Comparison of ENCODE assay signal across 8 cellular contexts in genomic region chr19:57664269-57665127, GRCh38. TPM values are rescaled to one million over a fixed set of nuclear protein-coding genes. Genes with fewer than 3 reads are reported as not detected.
A peak's percentile ranks its signal among the peaks of the same experiment; 100 is the strongest.
DNase-seq lines count a peak whose midpoint lies in the region; ATAC-seq and TF ChIP-seq lines count a peak whose summit lies in the region.

No MANE protein-coding gene starts in this region.

- no peaks in the 10 kb centered on the region for H3K4me1 ChIP-seq in A673 (ENCODE audit: insufficient read depth, low read length, poor library complexity, severe bottlenecking)

- BruUV-seq in A673 (replicated peaks; lab: Mats Ljungman, UMichigan): no TSS peak

- H3K27ac Mint-ChIP-seq in stimulated activated effector memory CD8-positive, alpha-beta T cell treated with anti-CD3 and anti-CD28 coated beads, Interleukin-12 subunit alpha, Interleukin-12 subunit beta, amount 100 ng/mL, for 72 hours: no peak overlapping the region

- POLR2A ChIA-PET in A673 (lab: Charles Lee; ENCODE audit: low non-redundant PET): no interaction called here

- no peaks in the 10 kb centered on the region for H3K36me3 Mint-ChIP-seq in stimulated activated effector memory CD8-positive, alpha-beta T cell treated with anti-CD3 and anti-CD28 coated beads, Interleukin-12 subunit alpha, Interleukin-12 subunit beta, amount 100 ng/mL, for 72 hours

- no peak for TF ChIP-seq CTCF in A673 (conservative IDR thresholded peaks at IDR 0.05; ENCODE audit: low read depth, low read length)
- no peak for TF ChIP-seq CTCF in GM20000 (IDR thresholded peaks at IDR 0.05; ENCODE audit: extremely low read depth, missing control alignments)
- TF ChIP-seq CTCF in dorsolateral prefrontal cortex (IDR thresholded peaks at IDR 0.05 in 54 of 56, conservative IDR thresholded peaks at IDR 0.05 in 2 of 56; ENCODE audit: low read depth in 1 of 56, partially characterized antibody in 56 of 56): no peak

- H3K27ac ChIP-seq in A673 (ENCODE audit: low read depth, low read length, poor library complexity, severe bottlenecking): no peak overlapping the region
- peak overlapping the region in 53 of 59 donors; percentile 1 to 87 (median 70) for H3K27ac ChIP-seq in dorsolateral prefrontal cortex

- DNase-seq in A673 (ENCODE audit: low spot score) (peak; percentile 39), GM20000 (ENCODE audit: low spot score) (peak; percentile 49), RPMI8226 (peak; percentile 13), dorsolateral prefrontal cortex (peak; percentile 21 to 73 (median 50)), left colon (peak; percentile 38 to 52)
- no peak for DNase-seq in stimulated activated effector memory CD8-positive, alpha-beta T cell treated with anti-CD3 and anti-CD28 coated beads, Interleukin-12 subunit alpha, Interleukin-12 subunit beta, amount 100 ng/mL, for 72 hours (ENCODE audit: low spot score in 2 of 2)

- H3K4me3 Mint-ChIP-seq in stimulated activated effector memory CD8-positive, alpha-beta T cell treated with anti-CD3 and anti-CD28 coated beads, Interleukin-12 subunit alpha, Interleukin-12 subunit beta, amount 100 ng/mL, for 72 hours: peak overlapping the region; percentile 72

- peaks cover 3% of the 10 kb centered on the region for H3K9me3 Mint-ChIP-seq in stimulated activated effector memory CD8-positive, alpha-beta T cell treated with anti-CD3 and anti-CD28 coated beads, Interleukin-12 subunit alpha, Interleukin-12 subunit beta, amount 100 ng/mL, for 72 hours

- intact Hi-C loops in A673 (cut with micrococcal nuclease; ENCODE audit: unreplicated experiment): no loop called here
- intact Hi-C loops in dorsolateral prefrontal cortex (cut with DNase I): no loop called here
- intact Hi-C loops in left colon (cut with DNase I, micrococcal nuclease): no loop called here

- H3K36me3 ChIP-seq in A673 (ENCODE audit: insufficient read depth, low read length, poor library complexity, severe bottlenecking): no peaks in the 10 kb centered on the region

- ATAC-seq in left colon (peak; percentile 98), HG03175 (IDR thresholded peaks at IDR 0.05; ENCODE audit: unreplicated experiment) (no peak), GM19023 (IDR thresholded peaks at IDR 0.05; ENCODE audit: unreplicated experiment) (no peak)
- ATAC-seq in stimulated activated effector memory CD8-positive, alpha-beta T cell treated with anti-CD3 and anti-CD28 coated beads, Interleukin-12 subunit alpha, Interleukin-12 subunit beta, amount 100 ng/mL, for 72 hours: peak; percentile 51

- CTCF ChIA-PET in A673 (lab: Charles Lee): no interaction called here

- H3K4me3 ChIP-seq in A673 (ENCODE audit: low read depth, low read length, poor library complexity, severe bottlenecking): peak overlapping the region; percentile 51
- H3K4me3 ChIP-seq in dorsolateral prefrontal cortex: peak overlapping the region; percentile 43 to 78 (median 66)

- H3K4me1 Mint-ChIP-seq in stimulated activated effector memory CD8-positive, alpha-beta T cell treated with anti-CD3 and anti-CD28 coated beads, Interleukin-12 subunit alpha, Interleukin-12 subunit beta, amount 100 ng/mL, for 72 hours: no peaks in the 10 kb centered on the region

- H3K9me3 ChIP-seq in A673 (ENCODE audit: low read depth, low read length, poor library complexity, severe bottlenecking): no peaks in the 10 kb centered on the region

- H3K27me3 ChIP-seq in A673 (replicated peaks; ENCODE audit: insufficient read depth, low read depth, low read length, poor library complexity) (peaks cover 37% of the 10 kb centered on the region), dorsolateral prefrontal cortex (peaks cover 0 to 14% (median 0%) of the 10 kb centered on the region in 45 donors)

RNA-seq across cellular contexts. Expression of gene ZSCAN4, which starts 4.2 kb away (rescaled TPM):
- not detected in 2 replicates for total RNA-seq in A673 (2021)
- under 1 TPM in 2 of 120 experiments, not detected in 118; 0.24 to 0.25 TPM for total RNA-seq in dorsolateral prefrontal cortex
- total RNA-seq in left colon: not detected

RNA-seq across cellular contexts. Expression of gene ZNF551, which starts 17.3 kb away (rescaled TPM):
- total RNA-seq in A673 (2021) (12.7 and 17.8 TPM in 2 replicates), dorsolateral prefrontal cortex (1 to 10 TPM; 3.2 to 9.3 (median 5.8) TPM), left colon (1 to 10 TPM; 4.9 to 5.2 TPM)

RNA-seq across cellular contexts. Expression of gene ZNF211, which starts 31.5 kb away (rescaled TPM):
- total RNA-seq in A673 (2021) (8.2 and 10.1 TPM in 2 replicates), dorsolateral prefrontal cortex (10 to 100 TPM; 14.6 to 37.0 (median 23.5) TPM), left colon (1 to 10 TPM; 7.4 to 9.9 TPM)

RNA-seq across cellular contexts. Expression of gene ZNF154, which starts 44.5 kb away (rescaled TPM):
- total RNA-seq in A673 (2021) (4.0 and 4.4 TPM in 2 replicates), dorsolateral prefrontal cortex (10 to 100 TPM in 118 of 120 experiments, 1 to 10 TPM in 2; 8.5 to 30.9 (median 19.2) TPM), left colon (1 to 10 TPM in 1 of 2 donors, under 1 TPM in 1; 0.67 to 1.8 TPM)

RNA-seq across cellular contexts. Expression of gene ZNF134, which starts 50.5 kb away (rescaled TPM):
- total RNA-seq in A673 (2021) (24.3 and 24.7 TPM in 2 replicates), dorsolateral prefrontal cortex (10 to 100 TPM; 15.1 to 32.3 (median 22.0) TPM), left colon (1 to 10 TPM; 7.4 to 9.0 TPM)

Comparison
In these comparisons a context has a peak if more than half of its experiments do, and no peak if none do; other contexts are left out.
1. DNase-seq: peak in A673 (single experiment), GM20000 (single experiment), RPMI8226 (single experiment), dorsolateral prefrontal cortex (10 of 10) and left colon (2 of 2); none in stimulated activated effector memory CD8-positive, alpha-beta T cell treated with anti-CD3 and anti-CD28 coated beads, Interleukin-12 subunit alpha, Interleukin-12 subunit beta, amount 100 ng/mL, for 72 hours (0 of 2).
2. ATAC-seq: peak in left colon (single experiment) and stimulated activated effector memory CD8-positive, alpha-beta T cell treated with anti-CD3 and anti-CD28 coated beads, Interleukin-12 subunit alpha, Interleukin-12 subunit beta, amount 100 ng/mL, for 72 hours (single experiment); none in HG03175 (single experiment) and GM19023 (single experiment).